Comparison of ENCODE assay signal across 1 cellular context in genomic region chr10:108601856-108602255, GRCh38.
TF ChIP-seq lines count a peak whose summit lies in the region.

No MANE protein-coding gene starts in this region.

TF ChIP-seq in SK-N-SH treated with all-trans-retinoic acid at 6 μM for 48 hours, 23 proteins besides CTCF, POLR2A, EP300 and RAD21 (continued from another document):
- TF ChIP-seq, protein P1, sequence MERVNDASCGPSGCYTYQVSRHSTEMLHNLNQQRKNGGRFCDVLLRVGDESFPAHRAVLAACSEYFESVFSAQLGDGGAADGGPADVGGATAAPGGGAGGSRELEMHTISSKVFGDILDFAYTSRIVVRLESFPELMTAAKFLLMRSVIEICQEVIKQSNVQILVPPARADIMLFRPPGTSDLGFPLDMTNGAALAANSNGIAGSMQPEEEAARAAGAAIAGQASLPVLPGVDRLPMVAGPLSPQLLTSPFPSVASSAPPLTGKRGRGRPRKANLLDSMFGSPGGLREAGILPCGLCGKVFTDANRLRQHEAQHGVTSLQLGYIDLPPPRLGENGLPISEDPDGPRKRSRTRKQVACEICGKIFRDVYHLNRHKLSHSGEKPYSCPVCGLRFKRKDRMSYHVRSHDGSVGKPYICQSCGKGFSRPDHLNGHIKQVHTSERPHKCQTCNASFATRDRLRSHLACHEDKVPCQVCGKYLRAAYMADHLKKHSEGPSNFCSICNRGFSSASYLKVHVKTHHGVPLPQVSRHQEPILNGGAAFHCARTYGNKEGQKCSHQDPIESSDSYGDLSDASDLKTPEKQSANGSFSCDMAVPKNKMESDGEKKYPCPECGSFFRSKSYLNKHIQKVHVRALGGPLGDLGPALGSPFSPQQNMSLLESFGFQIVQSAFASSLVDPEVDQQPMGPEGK (CRISPR knock-in tag; IDR thresholded peaks at IDR 0.05; ENCODE audit: borderline replicate concordance): no peak
- TF ChIP-seq TOX (CRISPR knock-in tag; IDR thresholded peaks at IDR 0.05; ENCODE audit: borderline replicate concordance): no peak
